In genomic region chr1:204224655-204225054, GRCh38 we compare ENCODE assay signal across 2 cellular contexts.
TF ChIP-seq lines count a peak whose summit lies in the region.

No MANE protein-coding gene starts in this region.

TF ChIP-seq in IMR-90, 13 proteins besides CTCF, POLR2A, EP300 and RAD21:
- TF ChIP-seq CEBPB (IDR thresholded peaks at IDR 0.05; ENCODE audit: low read depth, low read length) (no peak), NFE2L2 (IDR thresholded peaks at IDR 0.05; ENCODE audit: low read depth, low read length) (no peak), SMC3 (IDR thresholded peaks at IDR 0.05; ENCODE audit: low read depth, low read length) (no peak), CHD1 (IDR thresholded peaks at IDR 0.05; ENCODE audit: low read depth, low read length) (no peak), RFX5 (IDR thresholded peaks at IDR 0.05; ENCODE audit: low read depth, low read length) (no peak), RCOR1 (IDR thresholded peaks at IDR 0.05; ENCODE audit: insufficient replicate concordance, low read length) (no peak), FOS (IDR thresholded peaks at IDR 0.05; ENCODE audit: low read depth, low read length) (no peak), MXI1 (IDR thresholded peaks at IDR 0.05; ENCODE audit: borderline replicate concordance, low read depth, low read length) (no peak), MAZ (IDR thresholded peaks at IDR 0.05; ENCODE audit: borderline replicate concordance, low read depth, low read length) (no peak), ELK1 (IDR thresholded peaks at IDR 0.05; ENCODE audit: borderline replicate concordance, low read depth, low read length) (no peak), MAFK (IDR thresholded peaks at IDR 0.05; ENCODE audit: low read depth, low read length) (no peak)
- TF ChIP-seq, protein P1, sequence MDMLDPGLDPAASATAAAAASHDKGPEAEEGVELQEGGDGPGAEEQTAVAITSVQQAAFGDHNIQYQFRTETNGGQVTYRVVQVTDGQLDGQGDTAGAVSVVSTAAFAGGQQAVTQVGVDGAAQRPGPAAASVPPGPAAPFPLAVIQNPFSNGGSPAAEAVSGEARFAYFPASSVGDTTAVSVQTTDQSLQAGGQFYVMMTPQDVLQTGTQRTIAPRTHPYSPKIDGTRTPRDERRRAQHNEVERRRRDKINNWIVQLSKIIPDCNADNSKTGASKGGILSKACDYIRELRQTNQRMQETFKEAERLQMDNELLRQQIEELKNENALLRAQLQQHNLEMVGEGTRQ (IDR thresholded peaks at IDR 0.05; ENCODE audit: low read depth, low read length) = no peak

TF ChIP-seq in K562, 482 proteins besides CTCF, POLR2A, EP300 and RAD21:
- no peak for TF ChIP-seq POLR2G (IDR thresholded peaks at IDR 0.05; ENCODE audit: low read depth, low read length)
- no peak for TF ChIP-seq BRD9 (IDR thresholded peaks at IDR 0.05; ENCODE audit: low read depth, partially characterized antibody)
- no peak for TF ChIP-seq MTA1 (IDR thresholded peaks at IDR 0.05; ENCODE audit: borderline replicate concordance)
